ENCODE assay signal across 8 cellular contexts in the genomic region with DNA sequence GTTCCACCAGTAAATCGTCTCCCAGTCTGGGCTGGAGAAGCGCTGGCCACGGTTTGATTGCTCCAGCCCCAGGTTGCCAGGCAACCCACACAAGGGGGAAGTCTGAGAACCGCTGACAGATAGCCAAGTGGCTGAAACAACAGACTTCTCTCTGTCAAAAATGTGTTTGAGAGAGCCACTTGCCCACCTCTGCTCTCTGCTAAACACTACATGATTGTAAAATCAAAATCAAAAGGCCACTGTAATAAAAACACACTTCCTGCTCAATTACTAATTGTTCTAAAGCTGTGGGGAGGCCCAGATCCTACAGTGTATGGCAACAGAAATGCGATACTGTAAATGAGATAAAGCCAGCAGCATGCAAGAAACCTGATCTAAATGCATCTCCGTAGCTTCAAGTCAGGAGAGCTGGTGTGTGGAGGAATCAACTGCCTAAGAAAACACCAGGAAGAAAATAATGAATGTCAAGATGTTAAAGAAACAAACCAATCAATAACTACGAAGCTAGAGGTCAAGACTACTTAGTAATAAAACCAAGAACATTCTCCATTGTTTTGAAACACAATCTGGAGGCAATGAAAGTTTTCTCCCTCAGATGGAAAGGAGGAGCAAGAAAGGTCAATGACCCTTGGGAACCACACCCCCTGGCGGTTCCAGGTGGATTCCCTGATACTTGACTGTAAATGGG.
DNase-seq lines count a peak whose midpoint lies in the region; ATAC-seq and TF ChIP-seq lines count a peak whose summit lies in the region.

No MANE protein-coding gene starts in this region.

- WGBS in mammary epithelial cell (ENCODE audit: low coverage, missing lambda C conversion rate) = 37% methylated on average over 8 of the region's 8 CpGs

- H3K4me1 ChIP-seq in mammary epithelial cell (ENCODE audit: insufficient read depth, low read length) = peaks cover 2% of the 10 kb centered on the region
- peaks cover 14% of the 10 kb centered on the region for H3K4me1 ChIP-seq in skeletal muscle satellite cell (ENCODE audit: control insufficient read depth, insufficient read depth, low read length)

- in situ Hi-C loops in mammary epithelial cell (cut with MboI; ENCODE audit: low sequenced_read_pairs in 2 of 2) = no loop called here

- BruUV-seq in mammary epithelial cell (replicated peaks; lab: Mats Ljungman, UMichigan) = no TSS peak

- no peaks in the 10 kb centered on the region for H4K20me1 ChIP-seq in mammary epithelial cell (ENCODE audit: insufficient read depth, low read length)

- no peak overlapping the region for H3K4me3 ChIP-seq in mammary epithelial cell (replicated peaks in 1 of 3; ENCODE audit: insufficient read depth in 1 of 3, low read depth in 2 of 3, low read length in 3 of 3)
- no peak overlapping the region for H3K4me3 ChIP-seq in skeletal muscle satellite cell (ENCODE audit: low read length)

- peak; percentile 90 for DNase-seq in DMS 273 (lab: John Stamatoyannopoulos, UW; ENCODE audit: unreplicated experiment)
- peak; percentile 79 for DNase-seq in NCI-H526 treated with DMSO at 0.1 percent for 48 hours (lab: John Stamatoyannopoulos, UW)
- peak; percentile 62 for DNase-seq in mammary epithelial cell
- DNase-seq in iris pigment epithelial cell (ENCODE audit: low read depth) = peak; percentile 91

- no peaks in the 10 kb centered on the region for H3K9me3 ChIP-seq in mammary epithelial cell (replicated peaks; ENCODE audit: insufficient read depth, low read length)
- no peaks in the 10 kb centered on the region for H3K9me3 ChIP-seq in skeletal muscle satellite cell (replicated peaks; ENCODE audit: low read length)

- TF ChIP-seq CTCF in mammary epithelial cell (conservative IDR thresholded peaks at IDR 0.05 in 1 of 2, IDR thresholded peaks at IDR 0.05 in 1 of 2; ENCODE audit: extremely low read depth in 1 of 2, insufficient read depth in 1 of 2, low read depth in 1 of 2, low read length in 2 of 2) = no peak

- H3K27me3 ChIP-seq in mammary epithelial cell (ENCODE audit: insufficient read depth, low read length) = no peaks in the 10 kb centered on the region
- H3K27me3 ChIP-seq in skeletal muscle satellite cell (ENCODE audit: control insufficient read depth, insufficient read depth, low read length) = no peaks in the 10 kb centered on the region

- H3K79me2 ChIP-seq in mammary epithelial cell (ENCODE audit: insufficient read depth, low read length) = no peaks in the 10 kb centered on the region

- CTCF ChIA-PET in mammary epithelial cell (lab: Charles Lee; ENCODE audit: low non-redundant PET) = no interaction called here

- H3K36me3 ChIP-seq in mammary epithelial cell (ENCODE audit: insufficient read depth, low read length) (no peaks in the 10 kb centered on the region), skeletal muscle satellite cell (ENCODE audit: insufficient read depth, low read length) (no peaks in the 10 kb centered on the region)

- H2AFZ ChIP-seq in mammary epithelial cell (ENCODE audit: low read depth, low read length) = no peak overlapping the region

- H3K4me2 ChIP-seq in mammary epithelial cell (ENCODE audit: insufficient read depth, low read depth, low read length) (no peak overlapping the region), skeletal muscle satellite cell (ENCODE audit: low read length) (peak overlapping the region; percentile 46)

- H3K9ac ChIP-seq in mammary epithelial cell (ENCODE audit: insufficient read depth, low read length) (no peak overlapping the region), skeletal muscle satellite cell (ENCODE audit: low read depth, low read length) (peak overlapping the region; percentile 36)

- dilution Hi-C loops in mammary epithelial cell (cut with HindIII; ENCODE audit: low sequenced_read_pairs) = no loop called here

- peak overlapping the region; percentile 1 for H3K27ac ChIP-seq in mammary epithelial cell (ENCODE audit: insufficient read depth, low read depth, low read length)

- ATAC-seq in HG02852 (IDR thresholded peaks at IDR 0.05; ENCODE audit: unreplicated experiment) (peak; percentile 54), HG03159 (IDR thresholded peaks at IDR 0.05; ENCODE audit: unreplicated experiment) (no peak), HG02840 (IDR thresholded peaks at IDR 0.05; ENCODE audit: low FRiP score, unreplicated experiment) (no peak)

- intact Hi-C loops in mammary epithelial cell (cut with micrococcal nuclease) = no loop called here
